In the genomic region with DNA sequence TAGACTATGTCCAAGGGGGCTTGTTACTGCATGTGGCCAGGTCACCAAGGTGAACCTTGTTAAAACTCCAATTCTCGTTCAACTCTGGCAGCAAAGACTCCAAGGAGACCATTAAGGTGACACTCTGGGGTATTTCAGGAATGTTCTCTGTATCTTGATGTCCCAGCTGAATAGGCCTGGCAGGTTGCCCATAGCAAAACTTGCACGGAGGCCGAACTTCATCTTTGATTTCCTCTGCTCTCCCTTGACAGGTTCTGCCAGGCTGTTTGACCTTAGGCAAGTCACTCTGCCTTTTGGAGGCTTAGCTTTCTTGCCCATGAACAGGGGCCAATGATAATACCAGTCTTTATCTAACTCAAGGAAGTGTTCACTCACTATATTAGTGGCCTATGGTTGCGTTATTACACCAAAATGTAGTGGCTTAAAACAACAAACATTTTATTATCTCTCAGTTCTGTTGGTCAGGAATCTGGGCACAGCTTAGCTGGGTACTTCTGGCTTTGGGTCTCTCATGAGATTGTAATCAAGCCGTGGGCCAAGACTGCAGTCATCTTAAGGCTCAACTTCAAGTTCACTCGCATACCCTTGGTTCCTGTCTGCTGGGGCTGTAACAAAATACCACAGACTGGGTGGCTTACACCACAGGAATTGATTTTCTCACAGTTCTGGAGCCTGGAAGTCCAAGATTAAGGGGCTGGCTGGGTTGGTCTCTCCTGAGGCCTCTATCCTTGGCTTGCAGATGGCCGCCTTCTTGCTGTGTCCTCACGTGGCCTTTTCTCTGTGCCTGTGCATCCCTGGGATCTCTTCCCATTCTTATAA, we compare ENCODE assay signal across 22 cellular contexts.
A peak's percentile ranks its signal among the peaks of the same experiment; 100 is the strongest.
DNase-seq lines count a peak whose midpoint lies in the region; ATAC-seq and TF ChIP-seq lines count a peak whose summit lies in the region.
"Had no signal": no experiment of that assay in that cellular context is flagged by ENCODE, and none has a peak within 500 bp of the region (broad histone marks: within the 10 kb centered on the region; RNA-seq: fewer than 3 reads in every experiment).

No MANE protein-coding gene starts in this region.

- peaks cover 46% of the 10 kb centered on the region for H3K4me1 Mint-ChIP-seq in activated naive CD8-positive, alpha-beta T cell treated with anti-CD3 and anti-CD28 coated beads for 36 hours
- peaks cover 17% of the 10 kb centered on the region for H3K4me1 Mint-ChIP-seq in stimulated activated effector memory CD8-positive, alpha-beta T cell treated with anti-CD3 and anti-CD28 coated beads, Interleukin-12 subunit alpha, Interleukin-12 subunit beta, amount 100 ng/mL, for 72 hours
- H3K4me1 Mint-ChIP-seq in glutamatergic neuron (ENCODE audit: low read depth, unreplicated experiment): no peaks in the 10 kb centered on the region
- H3K4me1 Mint-ChIP-seq: neural crest cell had no signal

- peak; percentile 29 to 30 for DNase-seq in activated T-cell treated with anti-CD3 and anti-CD28 coated beads, Interleukin-2, amount 50 U/mL, for 48 hours
- no peak for DNase-seq in activated T-cell treated with anti-CD3 and anti-CD28 coated beads, Interleukin-2, amount 50 U/mL, for 1 hour
- DNase-seq in OCI-M1 (lab: John Stamatoyannopoulos, UW) (peak; percentile 93), NCI-H1417 (lab: John Stamatoyannopoulos, UW) (no peak), lower lobe of right lung (no peak), glutamatergic neuron (no peak)
- DNase-seq in activated naive CD8-positive, alpha-beta T cell treated with anti-CD3 and anti-CD28 coated beads for 36 hours: no peak
- DNase-seq in stimulated activated effector memory CD8-positive, alpha-beta T cell treated with anti-CD3 and anti-CD28 coated beads, Interleukin-12 subunit alpha, Interleukin-12 subunit beta, amount 100 ng/mL, for 72 hours (ENCODE audit: low spot score in 2 of 2): peak in 1 of 2 donors; percentile 46
- DNase-seq: ACHN; activated gamma-delta T cell treated with Interleukin-2 at 50 U/mL for 16 hours; brain microvascular endothelial cell; DND-41; foreskin fibroblast; Kasumi-1; left colon; NCI-H1436 treated with DMSO at 0.1 percent for 48 hours; psoas muscle; small intestine; stimulated activated CD4-positive, alpha-beta T cell treated with anti-CD3 and anti-CD28 coated beads, Interleukin-4, amount 100 ng/mL, for 4 hours had no signal

- H3K36me3 Mint-ChIP-seq in activated naive CD8-positive, alpha-beta T cell treated with anti-CD3 and anti-CD28 coated beads for 36 hours: peaks cover 14% of the 10 kb centered on the region
- H3K36me3 Mint-ChIP-seq in stimulated activated effector memory CD8-positive, alpha-beta T cell treated with anti-CD3 and anti-CD28 coated beads, Interleukin-12 subunit alpha, Interleukin-12 subunit beta, amount 100 ng/mL, for 72 hours: no peaks in the 10 kb centered on the region
- no peaks in the 10 kb centered on the region for H3K36me3 Mint-ChIP-seq in glutamatergic neuron (ENCODE audit: unreplicated experiment)

- H3K27me3 Mint-ChIP-seq in activated naive CD8-positive, alpha-beta T cell treated with anti-CD3 and anti-CD28 coated beads for 36 hours: no peaks in the 10 kb centered on the region
- H3K27me3 Mint-ChIP-seq in glutamatergic neuron (ENCODE audit: unreplicated experiment): peaks cover 2% of the 10 kb centered on the region

- H3K9me3 Mint-ChIP-seq in activated naive CD8-positive, alpha-beta T cell treated with anti-CD3 and anti-CD28 coated beads for 36 hours: no peaks in the 10 kb centered on the region
- no peaks in the 10 kb centered on the region for H3K9me3 Mint-ChIP-seq in stimulated activated effector memory CD8-positive, alpha-beta T cell treated with anti-CD3 and anti-CD28 coated beads, Interleukin-12 subunit alpha, Interleukin-12 subunit beta, amount 100 ng/mL, for 72 hours
- no peaks in the 10 kb centered on the region for H3K9me3 Mint-ChIP-seq in glutamatergic neuron (ENCODE audit: unreplicated experiment)

- H3K4me3 Mint-ChIP-seq in activated naive CD8-positive, alpha-beta T cell treated with anti-CD3 and anti-CD28 coated beads for 36 hours: no peak overlapping the region
- H3K4me3 Mint-ChIP-seq in stimulated activated effector memory CD8-positive, alpha-beta T cell treated with anti-CD3 and anti-CD28 coated beads, Interleukin-12 subunit alpha, Interleukin-12 subunit beta, amount 100 ng/mL, for 72 hours: no peak overlapping the region
- H3K4me3 Mint-ChIP-seq in glutamatergic neuron (ENCODE audit: unreplicated experiment): no peak overlapping the region
- H3K4me3 Mint-ChIP-seq: neural crest cell had no signal

- H3K27me3 ChIP-seq in lower lobe of right lung (ENCODE audit: low read depth): no peaks in the 10 kb centered on the region
- H3K27me3 ChIP-seq: brain microvascular endothelial cell had no signal

- TF ChIP-seq CTCF in lower lobe of right lung (IDR thresholded peaks at IDR 0.05) (no peak), glutamatergic neuron (IDR thresholded peaks at IDR 0.05; ENCODE audit: partially characterized antibody, unreplicated experiment) (no peak)

- H3K9me3 ChIP-seq in lower lobe of right lung: no peaks in the 10 kb centered on the region
- H3K9me3 ChIP-seq: psoas muscle, thoracic aorta had no signal

- H3K27ac ChIP-seq in lower lobe of right lung: no peak overlapping the region
- H3K27ac ChIP-seq: brain microvascular endothelial cell, coronary artery, psoas muscle, thoracic aorta had no signal

- H3K36me3 ChIP-seq in lower lobe of right lung: no peaks in the 10 kb centered on the region
- H3K36me3 ChIP-seq: brain microvascular endothelial cell, thoracic aorta had no signal

- peak overlapping the region; percentile 74 for H3K27ac Mint-ChIP-seq in activated naive CD8-positive, alpha-beta T cell treated with anti-CD3 and anti-CD28 coated beads for 36 hours
- H3K27ac Mint-ChIP-seq in stimulated activated effector memory CD8-positive, alpha-beta T cell treated with anti-CD3 and anti-CD28 coated beads, Interleukin-12 subunit alpha, Interleukin-12 subunit beta, amount 100 ng/mL, for 72 hours: peak overlapping the region; percentile 90
- no peak overlapping the region for H3K27ac Mint-ChIP-seq in glutamatergic neuron (ENCODE audit: unreplicated experiment)

- no peaks in the 10 kb centered on the region for H3K4me1 ChIP-seq in lower lobe of right lung
- H3K4me1 ChIP-seq: psoas muscle had no signal

- ATAC-seq in stimulated activated effector memory CD8-positive, alpha-beta T cell treated with anti-CD3 and anti-CD28 coated beads, Interleukin-12 subunit alpha, Interleukin-12 subunit beta, amount 100 ng/mL, for 72 hours: peak; percentile 46
- no peak for ATAC-seq in lower lobe of right lung
- ATAC-seq: left colon, psoas muscle had no signal

- intact Hi-C loops in lower lobe of right lung (cut with DNase I): no loop called here

- H3K4me3 ChIP-seq in lower lobe of right lung: no peak overlapping the region
- H3K4me3 ChIP-seq: coronary artery, psoas muscle, thoracic aorta had no signal

Comparison
In these comparisons a context has a peak if more than half of its experiments do, and no peak if none do; other contexts are left out.
1. DNase-seq: peak in activated T-cell treated with anti-CD3 and anti-CD28 coated beads, Interleukin-2, amount 50 U/mL, for 48 hours (2 of 2) and OCI-M1 (single experiment); none in activated T-cell treated with anti-CD3 and anti-CD28 coated beads, Interleukin-2, amount 50 U/mL, for 1 hour (single experiment), activated naive CD8-positive, alpha-beta T cell treated with anti-CD3 and anti-CD28 coated beads for 36 hours (single experiment), NCI-H1417 (0 of 3), lower lobe of right lung (single experiment) and glutamatergic neuron (single experiment).